In the genomic region with DNA sequence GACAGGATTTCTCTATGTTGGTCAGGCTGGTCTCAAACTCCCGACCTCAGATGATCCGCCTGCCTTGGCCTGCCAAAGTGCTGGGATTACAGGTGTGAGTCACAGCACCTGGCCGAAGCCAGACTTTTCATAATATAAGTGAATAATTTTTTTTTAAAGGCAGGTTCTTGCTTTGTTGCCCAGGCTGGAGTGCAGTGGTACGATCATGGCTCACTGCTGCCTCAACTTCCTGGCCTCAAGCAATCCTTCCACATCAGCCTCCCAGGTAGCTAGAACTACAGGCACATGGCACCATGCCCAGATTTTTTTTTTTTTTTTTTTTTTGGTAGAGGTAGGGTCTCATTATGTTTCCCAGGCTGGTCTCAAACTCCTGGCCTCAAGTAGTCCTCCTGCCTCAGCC, we compare ENCODE assay signal across 7 cellular contexts. TPM values are rescaled to one million over a fixed set of nuclear protein-coding genes. Genes with fewer than 3 reads are reported as not detected.
DNase-seq lines count a peak whose midpoint lies in the region; ATAC-seq, FAIRE-seq and TF ChIP-seq lines count a peak whose summit lies in the region.
"Not testable (repeated sequence)": the region's sequence is repeated elsewhere in the genome, so short reads cannot be mapped to it uniquely, and the experiment has no call there.
"Had no signal": no experiment of that assay in that cellular context is flagged by ENCODE, and none has a peak within 500 bp of the region (broad histone marks: within the 10 kb centered on the region; RNA-seq: fewer than 3 reads in every experiment).

No MANE protein-coding gene starts in this region.

- not testable (repeated sequence) for H2AK5ac ChIP-seq in mesendoderm (ENCODE audit: low read length)

- TF ChIP-seq CTCF in C4-2B (conservative IDR thresholded peaks at IDR 0.05); VCaP (conservative IDR thresholded peaks at IDR 0.05); bronchial epithelial cell (IDR thresholded peaks at IDR 0.05; ENCODE audit: insufficient read depth, low read length, severe bottlenecking); foreskin keratinocyte (conservative IDR thresholded peaks at IDR 0.05): not testable (repeated sequence)

- H3K23ac ChIP-seq in mesendoderm (ENCODE audit: low read length): not testable (repeated sequence)

- H3K4me3 ChIP-seq in bronchial epithelial cell (ENCODE audit: low read depth, low read length); mesendoderm (ENCODE audit: low read length): not testable (repeated sequence)

- peak overlapping the region; percentile 87 for H3K4ac ChIP-seq in mesendoderm (ENCODE audit: low read depth, low read length)

- peak; percentile 11 for DNase-seq in NCI-H345 (lab: John Stamatoyannopoulos, UW)
- DNase-seq in bronchial epithelial cell (ENCODE audit: low read depth): peak; percentile 68
- DNase-seq in foreskin keratinocyte: peak in 1 of 2 donors; percentile 42
- not testable (repeated sequence) for DNase-seq in mesendoderm

- H4K8ac ChIP-seq in mesendoderm (ENCODE audit: low read depth, low read length): not testable (repeated sequence)

- H3K79me1 ChIP-seq in mesendoderm (ENCODE audit: low read length): not testable (repeated sequence)

- not testable (repeated sequence) for FAIRE-seq in bronchial epithelial cell (lab: Jason Lieb, UNC)

- not testable (repeated sequence) for H3K4me2 ChIP-seq in mesendoderm (ENCODE audit: low read length)

- not testable (repeated sequence) for H2BK120ac ChIP-seq in mesendoderm (ENCODE audit: low read depth, low read length)

- not testable (repeated sequence) for H2BK15ac ChIP-seq in mesendoderm (replicated peaks; ENCODE audit: low read depth)

- peak overlapping the region; percentile 51 for H3K18ac ChIP-seq in mesendoderm (ENCODE audit: low read length)

- no CpG with 5 or more reads among the region's 4 CpGs for WGBS in mesendoderm (ENCODE audit: extremely low coverage, insufficient coverage, low lambda C conversion rate)

- H4K5ac ChIP-seq in mesendoderm (ENCODE audit: low read length): not testable (repeated sequence)

- H3K79me2 ChIP-seq in mesendoderm (ENCODE audit: control insufficient read depth, insufficient read depth, low read length): not testable (repeated sequence)

- not testable (repeated sequence) for H3K9ac ChIP-seq in mesendoderm (ENCODE audit: low read length)

- H3K56ac ChIP-seq in mesendoderm (ENCODE audit: low read length): not testable (repeated sequence)

- not testable (repeated sequence) for H3K4me1 ChIP-seq in foreskin keratinocyte; mesendoderm (ENCODE audit: control insufficient read depth, low read depth, low read length)

- H3K27ac ChIP-seq in C4-2B (peak overlapping the region; percentile 87), VCaP (peak overlapping the region; percentile 99)
- not testable (repeated sequence) for H3K27ac ChIP-seq in foreskin keratinocyte; mesendoderm (ENCODE audit: low read depth, low read length)

- ATAC-seq in foreskin keratinocyte: peak; percentile 32

- not testable (repeated sequence) for H2BK5ac ChIP-seq in mesendoderm (ENCODE audit: low read length)

- H3K36me3 ChIP-seq in bronchial epithelial cell (ENCODE audit: control insufficient read depth, insufficient read depth, low read length); mesendoderm (ENCODE audit: control insufficient read depth, insufficient read depth, low read length): not testable (repeated sequence)

- H3K27me3 ChIP-seq in bronchial epithelial cell (ENCODE audit: control insufficient read depth, insufficient read depth, low read length); foreskin keratinocyte; mesendoderm (ENCODE audit: insufficient read depth, low read length, poor library complexity): not testable (repeated sequence)

RNA-seq across cellular contexts. Expression of a gene that starts 33.5 kb away (rescaled TPM):
- total RNA-seq in bronchial epithelial cell: 6.5 and 6.8 TPM in 2 replicates
- 17.4 and 22.1 TPM in 2 replicates for total RNA-seq in foreskin keratinocyte
- 4.3 and 5.6 TPM in 2 replicates for polyA plus RNA-seq in foreskin keratinocyte
- polyA plus RNA-seq in mesendoderm (2013, experiment 1 of 2): 24.1 TPM
- polyA plus RNA-seq in mesendoderm (2013, experiment 2 of 2): 24.8 TPM

RNA-seq across cellular contexts. Expression of a gene that starts 49.1 kb away (rescaled TPM):
- 0.38 and 0.53 TPM in 2 replicates for total RNA-seq in bronchial epithelial cell
- total RNA-seq in foreskin keratinocyte: 0.49 and 0.68 TPM in 2 replicates
- polyA plus RNA-seq in foreskin keratinocyte: 0.13 and 0.17 TPM in 2 replicates
- 4.7 TPM for polyA plus RNA-seq in mesendoderm (2013, experiment 1 of 2)
- 4.2 TPM for polyA plus RNA-seq in mesendoderm (2013, experiment 2 of 2)
- total RNA-seq: CD4-positive, CD25-positive, alpha-beta regulatory T cell had no signal
- polyA plus RNA-seq: CD4-positive, CD25-positive, alpha-beta regulatory T cell had no signal
